In the genomic region with DNA sequence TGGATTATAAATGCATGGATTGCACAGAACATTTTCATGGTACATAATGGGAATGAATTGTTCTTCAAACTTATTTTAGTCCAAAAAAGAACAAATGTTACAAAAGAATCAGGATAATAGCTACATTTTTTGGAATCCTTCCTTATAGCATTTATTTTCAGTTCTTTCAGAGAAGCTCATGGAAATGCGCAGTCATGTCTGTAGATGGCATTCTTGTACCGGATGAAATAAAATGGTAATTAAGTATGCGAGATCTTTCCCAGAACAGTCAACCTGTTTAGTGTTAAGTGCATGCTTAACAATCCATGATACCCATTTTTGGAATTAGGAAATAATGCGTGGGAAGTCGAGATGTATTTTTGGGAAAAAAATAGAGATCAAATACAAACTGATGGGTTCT, we compare ENCODE assay signal across 1 cellular context.
TF ChIP-seq lines count a peak whose summit lies in the region.

No MANE protein-coding gene starts in this region.

TF ChIP-seq in K562, 482 proteins besides CTCF, POLR2A, EP300 and RAD21 (continued from another document and continues in another):
- TF ChIP-seq ZFP1 (CRISPR knock-in tag; IDR thresholded peaks at IDR 0.05): no peak
- TF ChIP-seq SMC3 (conservative IDR thresholded peaks at IDR 0.05; ENCODE audit: insufficient read depth, low read depth, low read length): peak; percentile 58; the same call in 1 of the 2 replicates
- TF ChIP-seq CHD2 (IDR thresholded peaks at IDR 0.05; ENCODE audit: low read depth, low read length): no peak
- TF ChIP-seq, protein P1, sequence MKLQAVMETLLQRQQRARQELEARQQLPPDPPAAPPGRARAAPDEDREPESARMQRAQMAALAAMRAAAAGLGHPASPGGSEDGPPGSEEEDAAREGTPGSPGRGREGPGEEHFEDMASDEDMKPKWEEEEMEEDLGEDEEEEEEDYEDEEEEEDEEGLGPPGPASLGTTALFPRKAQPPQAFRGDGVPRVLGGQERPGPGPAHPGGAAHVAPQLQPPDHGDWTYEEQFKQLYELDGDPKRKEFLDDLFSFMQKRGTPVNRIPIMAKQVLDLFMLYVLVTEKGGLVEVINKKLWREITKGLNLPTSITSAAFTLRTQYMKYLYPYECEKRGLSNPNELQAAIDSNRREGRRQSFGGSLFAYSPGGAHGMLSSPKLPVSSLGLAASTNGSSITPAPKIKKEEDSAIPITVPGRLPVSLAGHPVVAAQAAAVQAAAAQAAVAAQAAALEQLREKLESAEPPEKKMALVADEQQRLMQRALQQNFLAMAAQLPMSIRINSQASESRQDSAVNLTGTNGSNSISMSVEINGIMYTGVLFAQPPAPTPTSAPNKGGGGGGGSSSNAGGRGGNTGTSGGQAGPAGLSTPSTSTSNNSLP (IDR thresholded peaks at IDR 0.05; ENCODE audit: borderline replicate concordance, low read depth, low read length): 0 out of 2 replicates have a peak, but pooled peaks have one; percentile 56
- TF ChIP-seq, protein P2, sequence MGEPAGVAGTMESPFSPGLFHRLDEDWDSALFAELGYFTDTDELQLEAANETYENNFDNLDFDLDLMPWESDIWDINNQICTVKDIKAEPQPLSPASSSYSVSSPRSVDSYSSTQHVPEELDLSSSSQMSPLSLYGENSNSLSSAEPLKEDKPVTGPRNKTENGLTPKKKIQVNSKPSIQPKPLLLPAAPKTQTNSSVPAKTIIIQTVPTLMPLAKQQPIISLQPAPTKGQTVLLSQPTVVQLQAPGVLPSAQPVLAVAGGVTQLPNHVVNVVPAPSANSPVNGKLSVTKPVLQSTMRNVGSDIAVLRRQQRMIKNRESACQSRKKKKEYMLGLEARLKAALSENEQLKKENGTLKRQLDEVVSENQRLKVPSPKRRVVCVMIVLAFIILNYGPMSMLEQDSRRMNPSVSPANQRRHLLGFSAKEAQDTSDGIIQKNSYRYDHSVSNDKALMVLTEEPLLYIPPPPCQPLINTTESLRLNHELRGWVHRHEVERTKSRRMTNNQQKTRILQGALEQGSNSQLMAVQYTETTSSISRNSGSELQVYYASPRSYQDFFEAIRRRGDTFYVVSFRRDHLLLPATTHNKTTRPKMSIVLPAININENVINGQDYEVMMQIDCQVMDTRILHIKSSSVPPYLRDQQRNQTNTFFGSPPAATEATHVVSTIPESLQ (CRISPR knock-in tag; IDR thresholded peaks at IDR 0.05): no peak
- TF ChIP-seq PTRF (tag; IDR thresholded peaks at IDR 0.05): no peak
- no peak for TF ChIP-seq ZNF79 (CRISPR knock-in tag; IDR thresholded peaks at IDR 0.05; ENCODE audit: low read depth)
- no peak for TF ChIP-seq POU5F1 (IDR thresholded peaks at IDR 0.05; ENCODE audit: borderline replicate concordance, low read depth, low read length, partially characterized antibody)
- TF ChIP-seq NBN (IDR thresholded peaks at IDR 0.05; ENCODE audit: low read depth): no peak
- TF ChIP-seq, protein P3, sequence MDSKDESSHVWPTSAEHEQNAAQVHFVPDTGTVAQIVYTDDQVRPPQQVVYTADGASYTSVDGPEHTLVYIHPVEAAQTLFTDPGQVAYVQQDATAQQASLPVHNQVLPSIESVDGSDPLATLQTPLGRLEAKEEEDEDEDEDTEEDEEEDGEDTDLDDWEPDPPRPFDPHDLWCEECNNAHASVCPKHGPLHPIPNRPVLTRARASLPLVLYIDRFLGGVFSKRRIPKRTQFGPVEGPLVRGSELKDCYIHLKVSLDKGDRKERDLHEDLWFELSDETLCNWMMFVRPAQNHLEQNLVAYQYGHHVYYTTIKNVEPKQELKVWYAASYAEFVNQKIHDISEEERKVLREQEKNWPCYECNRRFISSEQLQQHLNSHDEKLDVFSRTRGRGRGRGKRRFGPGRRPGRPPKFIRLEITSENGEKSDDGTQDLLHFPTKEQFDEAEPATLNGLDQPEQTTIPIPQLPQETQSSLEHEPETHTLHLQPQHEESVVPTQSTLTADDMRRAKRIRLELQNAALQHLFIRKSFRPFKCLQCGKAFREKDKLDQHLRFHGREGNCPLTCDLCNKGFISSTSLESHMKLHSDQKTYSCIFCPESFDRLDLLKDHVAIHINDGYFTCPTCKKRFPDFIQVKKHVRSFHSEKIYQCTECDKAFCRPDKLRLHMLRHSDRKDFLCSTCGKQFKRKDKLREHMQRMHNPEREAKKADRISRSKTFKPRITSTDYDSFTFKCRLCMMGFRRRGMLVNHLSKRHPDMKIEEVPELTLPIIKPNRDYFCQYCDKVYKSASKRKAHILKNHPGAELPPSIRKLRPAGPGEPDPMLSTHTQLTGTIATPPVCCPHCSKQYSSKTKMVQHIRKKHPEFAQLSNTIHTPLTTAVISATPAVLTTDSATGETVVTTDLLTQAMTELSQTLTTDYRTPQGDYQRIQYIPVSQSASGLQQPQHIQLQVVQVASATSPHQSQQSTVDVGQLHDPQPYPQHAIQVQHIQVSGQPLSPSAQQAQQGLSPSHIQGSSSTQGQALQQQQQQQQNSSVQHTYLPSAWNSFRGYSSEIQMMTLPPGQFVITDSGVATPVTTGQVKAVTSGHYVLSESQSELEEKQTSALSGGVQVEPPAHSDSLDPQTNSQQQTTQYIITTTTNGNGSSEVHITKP (IDR thresholded peaks at IDR 0.05; ENCODE audit: partially characterized antibody): no peak
- no peak for TF ChIP-seq NR0B1 (IDR thresholded peaks at IDR 0.05; ENCODE audit: partially characterized antibody)
- no peak for TF ChIP-seq ZFP30 (CRISPR knock-in tag; IDR thresholded peaks at IDR 0.05; ENCODE audit: borderline replicate concordance)
- no peak for TF ChIP-seq LCOR (CRISPR knock-in tag; IDR thresholded peaks at IDR 0.05)
- no peak for TF ChIP-seq SLC30A9 (CRISPR knock-in tag; IDR thresholded peaks at IDR 0.05)
- peak; percentile 21; the same call in 1 of the 2 replicates for TF ChIP-seq MAFK (IDR thresholded peaks at IDR 0.05; ENCODE audit: low read length)
- TF ChIP-seq ILK (tag; IDR thresholded peaks at IDR 0.05; ENCODE audit: borderline replicate concordance, low read depth): no peak
- no peak for TF ChIP-seq ZEB2 (IDR thresholded peaks at IDR 0.05)
- no peak for TF ChIP-seq ZNF77 (CRISPR knock-in tag; IDR thresholded peaks at IDR 0.05)
- no peak for TF ChIP-seq KHSRP (IDR thresholded peaks at IDR 0.05)
- TF ChIP-seq ZNF398 (CRISPR knock-in tag; IDR thresholded peaks at IDR 0.05): no peak
- no peak for TF ChIP-seq CEBPZ (IDR thresholded peaks at IDR 0.05; ENCODE audit: borderline replicate concordance, low read depth, low read length)
- TF ChIP-seq NR3C1 (CRISPR knock-in tag; IDR thresholded peaks at IDR 0.05): no peak
- no peak for TF ChIP-seq FOXA3 (CRISPR knock-in tag; conservative IDR thresholded peaks at IDR 0.05 in 1 of 2, IDR thresholded peaks at IDR 0.05 in 1 of 2)
- TF ChIP-seq PURB (CRISPR knock-in tag; IDR thresholded peaks at IDR 0.05; ENCODE audit: low read depth): no peak
- no peak for TF ChIP-seq MEF2A (IDR thresholded peaks at IDR 0.05; ENCODE audit: control insufficient read depth, low read depth, low read length)
- no peak for TF ChIP-seq THRA (IDR thresholded peaks at IDR 0.05)
- TF ChIP-seq XRCC3 (IDR thresholded peaks at IDR 0.05): no peak
- no peak for TF ChIP-seq JUNB (CRISPR knock-in tag; conservative IDR thresholded peaks at IDR 0.05)
- TF ChIP-seq TGIF2 (CRISPR knock-in tag; IDR thresholded peaks at IDR 0.05): no peak
- no peak for TF ChIP-seq ZNF224 (CRISPR knock-in tag; IDR thresholded peaks at IDR 0.05)
- no peak for TF ChIP-seq RBM22 (IDR thresholded peaks at IDR 0.05; ENCODE audit: low read depth, low read length, poor library complexity, severe bottlenecking)
- TF ChIP-seq ELK1 (CRISPR knock-in tag; IDR thresholded peaks at IDR 0.05): no peak
- 0 out of 2 replicates have a peak, but pooled peaks have one; percentile 14 for TF ChIP-seq TEAD4 (IDR thresholded peaks at IDR 0.05; ENCODE audit: low read length)
- no peak for TF ChIP-seq TEAD4 (CRISPR knock-in tag; IDR thresholded peaks at IDR 0.05; ENCODE audit: borderline replicate concordance)
- TF ChIP-seq ZNF134 (CRISPR knock-in tag; conservative IDR thresholded peaks at IDR 0.05): no peak
- no peak for TF ChIP-seq RBM15 (IDR thresholded peaks at IDR 0.05; ENCODE audit: insufficient read depth, low read length)
- TF ChIP-seq ZNF280B (CRISPR knock-in tag; IDR thresholded peaks at IDR 0.05): no peak
- TF ChIP-seq TFE3 (CRISPR knock-in tag; IDR thresholded peaks at IDR 0.05): no peak
- TF ChIP-seq MYC (IDR thresholded peaks at IDR 0.05; ENCODE audit: low read depth, low read length): no peak
- TF ChIP-seq MYC (CRISPR knock-in tag; IDR thresholded peaks at IDR 0.05; ENCODE audit: borderline replicate concordance, low read depth): no peak
